In the genomic region with DNA sequence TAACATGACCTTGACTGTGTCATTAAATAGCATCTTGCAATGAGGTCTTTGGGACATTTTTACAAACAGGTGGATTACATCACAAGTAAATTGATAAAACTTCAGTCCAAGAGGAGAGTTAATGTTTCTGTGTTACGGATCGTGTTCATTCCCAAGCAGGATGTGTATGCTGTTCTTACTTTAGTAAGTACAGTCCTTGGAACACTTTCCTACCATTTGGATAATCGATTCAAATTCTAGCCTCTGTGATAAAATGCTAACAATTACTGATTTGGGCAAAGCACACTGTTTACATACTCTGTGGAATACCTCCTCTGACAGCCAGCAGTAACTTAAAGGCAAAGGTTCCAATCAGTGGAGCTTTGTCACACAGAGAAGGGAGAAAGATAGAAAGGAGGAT, we compare ENCODE assay signal across 26 cellular contexts.
"Had no signal": no experiment of that assay in that cellular context is flagged by ENCODE, and none has a peak within 500 bp of the region (broad histone marks: within the 10 kb centered on the region; RNA-seq: fewer than 3 reads in every experiment).

No MANE protein-coding gene starts in this region.

- H3K4me1 ChIP-seq: left lung, lower lobe of right lung, neural progenitor cell, prostate gland, testis, thyroid gland, transverse colon, upper lobe of left lung had no signal

- H3K27me3 ChIP-seq: hepatocyte, left lung, neural progenitor cell, neutrophil, stomach, testis, thyroid gland, transverse colon, upper lobe of left lung had no signal

- H3K27ac ChIP-seq: hepatocyte, left lung, lower lobe of right lung, neural progenitor cell, neutrophil, prostate gland, skin epidermis, stomach, testis, thyroid gland, transverse colon, upper lobe of left lung had no signal

- ATAC-seq: left lung; lower lobe of right lung; naive thymus-derived CD8-positive, alpha-beta T cell; right cardiac atrium; sciatic nerve; stimulated activated naive B cell treated with anti-CD40 and anti-IgM and Interleukin-4, amounts not matched to agents 10 μg/mL and 1 μg/mL and 100 μg/mL, for 72 hours; stimulated activated naive CD8-positive, alpha-beta T cell treated with anti-CD3 and anti-CD28 coated beads, Interleukin-15, Interleukin-2, amounts not matched to agents 100 U/mL and 50 U/mL, for 24 hours had no signal

- H3K4me3 ChIP-seq: hepatocyte, left lung, lower lobe of right lung, neural progenitor cell, prostate gland, skin epidermis, stomach, testis, thyroid gland, transverse colon, upper lobe of left lung had no signal

- H3K9me3 ChIP-seq: left lung, lower lobe of right lung, neutrophil, prostate gland, stomach, testis, thyroid gland, transverse colon, upper lobe of left lung had no signal

- DNase-seq: islet precursor cell; left lung; lower lobe of right lung; mammary epithelial cell; mesenchymal stem cell; naive thymus-derived CD8-positive, alpha-beta T cell; occipital lobe; retina; right cardiac atrium; stimulated activated CD4-positive, alpha-beta T cell treated with anti-CD3 and anti-CD28 coated beads, Interleukin-12 subunit alpha, Interleukin-12 subunit beta, amount 100 ng/mL, for 4 hours; stimulated activated CD4-positive, alpha-beta T cell treated with anti-CD3 and anti-CD28 coated beads, Interleukin-15, amount 100 ng/mL, for 24 hours; stimulated activated CD4-positive, alpha-beta T cell treated with anti-CD3 and anti-CD28 coated beads, Interleukin-2, amount 100 ng/mL, for 24 hours; stimulated activated CD4-positive, alpha-beta T cell treated with anti-CD3 and anti-CD28 coated beads, Interleukin-4, amount 100 ng/mL, for 1 hour; stimulated activated naive B cell treated with anti-CD40 and anti-IgM and Interleukin-4, amounts not matched to agents 10 μg/mL and 1 μg/mL and 100 μg/mL, for 72 hours; stimulated activated naive CD8-positive, alpha-beta T cell treated with anti-CD3 and anti-CD28 coated beads, Interleukin-15, Interleukin-2, amounts not matched to agents 100 U/mL and 50 U/mL, for 24 hours; stomach; testis; thyroid gland; transverse colon; upper lobe of left lung had no signal

- H3K36me3 ChIP-seq: left lung, lower lobe of right lung, neural progenitor cell, neutrophil, prostate gland, stomach, thyroid gland, transverse colon, upper lobe of left lung had no signal
